ENCODE assay signal across 1 cellular context in the genomic region with DNA sequence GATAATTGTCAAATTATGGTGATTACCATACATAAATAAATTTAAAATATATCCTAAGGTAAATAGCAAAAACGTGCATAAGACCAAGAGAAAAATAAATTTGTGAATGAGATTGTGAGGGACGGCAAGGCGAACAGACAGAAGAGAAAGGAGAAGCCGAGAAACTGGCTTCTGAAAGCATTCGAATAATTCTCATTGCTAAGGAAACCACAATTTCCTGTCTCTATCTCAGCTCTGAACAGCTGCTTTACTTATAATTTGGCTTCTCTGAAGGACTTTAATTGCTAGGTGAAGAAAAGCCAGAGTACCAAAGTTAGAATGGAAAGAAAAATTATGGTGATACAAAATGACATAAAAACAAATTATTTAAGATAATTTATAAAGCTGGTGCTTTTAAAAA.
TF ChIP-seq lines count a peak whose summit lies in the region.

No MANE protein-coding gene starts in this region.

TF ChIP-seq in GM23338, 12 proteins besides CTCF, POLR2A, EP300 and RAD21 (continued from another document):
- TF ChIP-seq ETS1 (IDR thresholded peaks at IDR 0.05) (no peak), ZNF114 (CRISPR knock-in tag; IDR thresholded peaks at IDR 0.05) (no peak), EZH2 (IDR thresholded peaks at IDR 0.05; ENCODE audit: low read depth, unreplicated experiment) (no peak), CREB1 (CRISPR knock-in tag; IDR thresholded peaks at IDR 0.05; ENCODE audit: low read depth) (no peak), STAT1 (IDR thresholded peaks at IDR 0.05; ENCODE audit: unreplicated experiment) (no peak), EZH2phosphoT487 (IDR thresholded peaks at IDR 0.05; ENCODE audit: unreplicated experiment) (no peak), REST (IDR thresholded peaks at IDR 0.05; ENCODE audit: unreplicated experiment) (no peak), POLR2AphosphoS5 (IDR thresholded peaks at IDR 0.05; ENCODE audit: low read depth) (no peak), JUNB (IDR thresholded peaks at IDR 0.05; ENCODE audit: unreplicated experiment) (no peak)
TF ChIP-seq in GM23338: peak in this region for 0.
